In the genomic region with DNA sequence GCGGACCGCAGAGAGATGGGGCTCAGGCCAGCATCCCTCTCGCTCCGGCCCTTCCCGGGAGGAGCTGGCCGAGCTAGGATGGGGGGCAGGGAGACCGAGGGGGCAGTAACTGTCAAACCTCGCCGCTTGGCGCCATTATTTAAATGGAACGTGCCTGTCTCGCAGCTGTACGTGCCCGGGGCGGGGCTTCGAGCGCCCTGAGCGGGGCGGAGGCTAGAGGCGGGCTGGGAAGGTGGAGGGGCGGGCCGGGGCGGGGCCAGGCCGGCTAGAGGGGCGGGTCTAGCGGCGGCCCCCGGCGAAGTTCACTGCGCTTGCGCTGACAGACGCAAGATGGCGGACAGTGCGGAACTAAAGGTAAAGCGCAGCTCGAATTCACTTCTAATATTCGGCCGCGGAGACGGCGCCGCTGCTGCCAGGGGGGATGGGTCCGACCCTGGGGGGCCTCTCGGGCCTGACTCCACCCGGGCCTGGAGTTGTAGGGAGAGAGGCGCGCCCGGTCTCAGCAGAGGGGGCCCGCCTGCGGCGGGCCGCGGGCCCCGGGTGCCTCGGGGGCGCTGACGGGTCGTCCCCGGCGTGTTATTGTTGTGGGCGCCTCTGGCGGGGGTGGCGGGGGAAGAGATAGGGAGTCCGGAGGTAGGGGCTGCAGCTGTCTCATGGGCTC, we compare ENCODE assay signal across 8 cellular contexts. TPM values are rescaled to one million over a fixed set of nuclear protein-coding genes. Genes with fewer than 3 reads are reported as not detected.
DNase-seq lines count a peak whose midpoint lies in the region; ATAC-seq and TF ChIP-seq lines count a peak whose summit lies in the region.

A gene (plus strand): TSS at position 319 of the 661 bp plus-strand sequence. CDS start 12 bp downstream, at position 331.

- H3K4me3 ChIP-seq in kidney epithelial cell (ENCODE audit: low read depth, low read length) = peak within 1 kb of the TSS; percentile 75

- no peaks in the 10 kb centered on the region for H3K36me3 ChIP-seq in kidney epithelial cell (ENCODE audit: control insufficient read depth, insufficient read depth, low read length)

- peak; percentile 96 for DNase-seq in Ammon's horn (ENCODE audit: low spot score)
- DNase-seq in GM19238 (ENCODE audit: insufficient read length, low spot score) = peak; percentile 86
- peak; percentile 71 for DNase-seq in NCI-H510A treated with DMSO at 0.1 percent for 48 hours (lab: John Stamatoyannopoulos, UW)
- peak; percentile 90 to 91 for DNase-seq in activated CD4-positive, alpha-beta T cell treated with anti-CD3 and anti-CD28 coated beads for 24 hours (ENCODE audit: low read depth in 2 of 2)
- peak; percentile 97 for DNase-seq in chondrocyte (ENCODE audit: low spot score)
- DNase-seq in kidney epithelial cell (ENCODE audit: low read depth) = peak; percentile 57
- peak; percentile 96 for DNase-seq in stimulated activated CD4-positive, alpha-beta T cell treated with anti-CD3 and anti-CD28 coated beads, Interleukin-15, amount 100 ng/mL, for 24 hours

- H3K4me1 Mint-ChIP-seq in chondrocyte (ENCODE audit: low read depth) = peaks cover 35% of the 10 kb centered on the region

- peak within 1 kb of the TSS; percentile 96 for H3K27ac Mint-ChIP-seq in chondrocyte (ENCODE audit: unreplicated experiment)

- ATAC-seq in HG03439 (IDR thresholded peaks at IDR 0.05; ENCODE audit: unreplicated experiment) = peak; percentile 79

- H3K27me3 Mint-ChIP-seq in chondrocyte (ENCODE audit: low read depth) = no peaks in the 10 kb centered on the region

- H3K9me3 Mint-ChIP-seq in chondrocyte (ENCODE audit: low read depth) = no peaks in the 10 kb centered on the region

- no peaks in the 10 kb centered on the region for H3K27me3 ChIP-seq in kidney epithelial cell (ENCODE audit: control insufficient read depth, insufficient read depth, low read length)

- no peaks in the 10 kb centered on the region for H3K36me3 Mint-ChIP-seq in chondrocyte (ENCODE audit: low read depth)

- peak; percentile 32 for TF ChIP-seq CTCF in chondrocyte (IDR thresholded peaks at IDR 0.05)
- TF ChIP-seq CTCF in kidney epithelial cell (IDR thresholded peaks at IDR 0.05; ENCODE audit: insufficient read depth, low read length, poor library complexity, severe bottlenecking) = no peak

- peak within 1 kb of the TSS; percentile 87 for H3K4me3 Mint-ChIP-seq in chondrocyte (ENCODE audit: unreplicated experiment)

RNA-seq across cellular contexts. Expression of the gene that starts here (rescaled TPM):
- total RNA-seq in chondrocyte (30.8 to 39.1 TPM (median 32.6 TPM) in 3 replicates), kidney epithelial cell (8.6 and 13.4 TPM in 2 replicates)

Comparison
In these comparisons a context has a peak if more than half of its experiments do, and no peak if none do; other contexts are left out.
1. Peak in every context shown above with its lines: DNase-seq, ATAC-seq and H3K4me3 ChIP-seq.